ENCODE assay signal across 7 cellular contexts in genomic region chr3:129428020-129428381, GRCh38.
A peak's percentile ranks its signal among the peaks of the same experiment; 100 is the strongest.
DNase-seq lines count a peak whose midpoint lies in the region; ATAC-seq lines count a peak whose summit lies in the region.

No MANE protein-coding gene starts in this region.

- peaks cover 5% of the 10 kb centered on the region for H3K36me3 Mint-ChIP-seq in activated naive CD8-positive, alpha-beta T cell
- peaks cover 50% of the 10 kb centered on the region for H3K36me3 Mint-ChIP-seq in stimulated activated effector memory CD8-positive, alpha-beta T cell treated with anti-CD3 and anti-CD28 coated beads, Interleukin-12 subunit alpha, Interleukin-12 subunit beta, amount 100 ng/mL, for 72 hours

- H3K9ac ChIP-seq in HUES6 (ENCODE audit: low read length): peak overlapping the region; percentile 30

- H3K27ac Mint-ChIP-seq in activated naive CD8-positive, alpha-beta T cell: peak overlapping the region; percentile 8
- H3K27ac Mint-ChIP-seq in stimulated activated effector memory CD8-positive, alpha-beta T cell treated with anti-CD3 and anti-CD28 coated beads, Interleukin-12 subunit alpha, Interleukin-12 subunit beta, amount 100 ng/mL, for 72 hours: peak overlapping the region; percentile 73

- H3K36me3 ChIP-seq in HUES6 (ENCODE audit: control insufficient read depth, insufficient read depth, low read length): peaks cover 27% of the 10 kb centered on the region

- peak overlapping the region; percentile 82 for H3K4me3 Mint-ChIP-seq in activated naive CD8-positive, alpha-beta T cell
- H3K4me3 Mint-ChIP-seq in stimulated activated effector memory CD8-positive, alpha-beta T cell treated with anti-CD3 and anti-CD28 coated beads, Interleukin-12 subunit alpha, Interleukin-12 subunit beta, amount 100 ng/mL, for 72 hours: peak overlapping the region; percentile 56

- ATAC-seq in stimulated activated effector memory CD8-positive, alpha-beta T cell treated with anti-CD3 and anti-CD28 coated beads, Interleukin-12 subunit alpha, Interleukin-12 subunit beta, amount 100 ng/mL, for 72 hours: no peak
- no peak for ATAC-seq in GM19328 (IDR thresholded peaks at IDR 0.05; ENCODE audit: unreplicated experiment)

- H3K4me3 ChIP-seq in HUES6 (ENCODE audit: low read depth, low read length) (peak overlapping the region; percentile 64), iPS-18c (ENCODE audit: insufficient read depth, low read depth, low read length) (peak overlapping the region; percentile 71)

- peaks cover 22% of the 10 kb centered on the region for H3K4me1 Mint-ChIP-seq in activated naive CD8-positive, alpha-beta T cell (ENCODE audit: low read depth)
- H3K4me1 Mint-ChIP-seq in stimulated activated effector memory CD8-positive, alpha-beta T cell treated with anti-CD3 and anti-CD28 coated beads, Interleukin-12 subunit alpha, Interleukin-12 subunit beta, amount 100 ng/mL, for 72 hours: peaks cover 38% of the 10 kb centered on the region

- no peak overlapping the region for H3K27ac ChIP-seq in HUES6 (ENCODE audit: low read depth, low read length)

- H3K9me3 ChIP-seq in HUES6 (ENCODE audit: control insufficient read depth, insufficient read depth, low read depth, low read length) (no peaks in the 10 kb centered on the region), iPS-18c (ENCODE audit: control insufficient read depth, insufficient read depth, low read length) (no peaks in the 10 kb centered on the region)

- DNase-seq in stimulated activated effector memory CD8-positive, alpha-beta T cell treated with anti-CD3 and anti-CD28 coated beads, Interleukin-12 subunit alpha, Interleukin-12 subunit beta, amount 100 ng/mL, for 72 hours (ENCODE audit: low spot score in 2 of 2): no peak
- DNase-seq in NCI-H774 (lab: John Stamatoyannopoulos, UW): no peak
- no peak for DNase-seq in medulla oblongata (ENCODE audit: extremely low spot score)

- H3K4me1 ChIP-seq in HUES6 (ENCODE audit: control insufficient read depth, insufficient read depth, low read length): peaks cover 40% of the 10 kb centered on the region

- H3K27me3 Mint-ChIP-seq in activated naive CD8-positive, alpha-beta T cell: no peaks in the 10 kb centered on the region

- peaks cover 12% of the 10 kb centered on the region for H3K27me3 ChIP-seq in HUES6 (ENCODE audit: control insufficient read depth, insufficient read depth, low read length)

- no peaks in the 10 kb centered on the region for H3K9me3 Mint-ChIP-seq in activated naive CD8-positive, alpha-beta T cell (ENCODE audit: low read depth)
- H3K9me3 Mint-ChIP-seq in stimulated activated effector memory CD8-positive, alpha-beta T cell treated with anti-CD3 and anti-CD28 coated beads, Interleukin-12 subunit alpha, Interleukin-12 subunit beta, amount 100 ng/mL, for 72 hours: no peaks in the 10 kb centered on the region
